Comparison of ENCODE assay signal across 27 cellular contexts in genomic region chr2:109045505-109045904, GRCh38. TPM values are rescaled to one million over a fixed set of nuclear protein-coding genes. Genes with fewer than 3 reads are reported as not detected.
"Had no signal": no experiment of that assay in that cellular context is flagged by ENCODE, and none has a peak within 500 bp of the region (broad histone marks: within the 10 kb centered on the region; RNA-seq: fewer than 3 reads in every experiment).

No MANE protein-coding gene starts in this region.

- H3K36me3 Mint-ChIP-seq: immature natural killer cell; stimulated activated effector memory CD8-positive, alpha-beta T cell treated with anti-CD3 and anti-CD28 coated beads, Interleukin-12 subunit alpha, Interleukin-12 subunit beta, amount 100 ng/mL, for 72 hours had no signal

- ATAC-seq: activated T-cell treated with anti-CD3 and anti-CD28 coated beads, Interleukin-2, amount 50 U/mL, for 72 hours; heart left ventricle; right lobe of liver; stimulated activated effector memory CD8-positive, alpha-beta T cell treated with anti-CD3 and anti-CD28 coated beads, Interleukin-12 subunit alpha, Interleukin-12 subunit beta, amount 100 ng/mL, for 72 hours; stimulated activated naive CD8-positive, alpha-beta T cell treated with anti-CD3 and anti-CD28 coated beads, Interleukin-15, amount 100 ng/mL, for 72 hours had no signal

- H3K27me3 Mint-ChIP-seq: activated CD4-positive, alpha-beta memory T cell treated with anti-CD3 and anti-CD28 coated beads, Interleukin-2, amount 10 ng/mL, durations not matched to agents 7 days and 5 days; stimulated activated naive CD8-positive, alpha-beta T cell treated with anti-CD3 and anti-CD28 coated beads, Interleukin-15, amount 100 ng/mL, for 72 hours had no signal

- H3K4me3 ChIP-seq: heart left ventricle, left ventricle myocardium inferior, neural progenitor cell, right lobe of liver, skin epidermis, vagina had no signal

- DNase-seq: activated B cell treated with CpG ODN at 0.5 μM for 24 hours; activated CD4-positive, alpha-beta memory T cell treated with anti-CD3 and anti-CD28 coated beads, Interleukin-2, amount 10 ng/mL, durations not matched to agents 7 days and 5 days; activated CD4-positive, alpha-beta T cell treated with anti-CD3 and anti-CD28 coated beads for 48 hours; activated effector memory CD4-positive, alpha-beta T cell treated with Interleukin-2 at 50 U/mL for 16 hours; activated naive CD4-positive, alpha-beta T cell treated with anti-CD3 and anti-CD28 coated beads for 36 hours; activated T-cell treated with anti-CD3 and anti-CD28 coated beads, Interleukin-2, amount 50 U/mL, for 72 hours; cerebellar nuclear complex; cortex of kidney; heart left ventricle; immature natural killer cell; left ventricle myocardium inferior; posterior cingulate gyrus; stimulated activated CD4-positive, alpha-beta T cell treated with anti-CD3 and anti-CD28 coated beads, Interleukin-2, amount 100 ng/mL, for 24 hours; stimulated activated naive CD8-positive, alpha-beta T cell treated with anti-CD3 and anti-CD28 coated beads, Interleukin-15, amount 100 ng/mL, for 72 hours; T1000; trophoblast cell had no signal

- H3K9me3 Mint-ChIP-seq: activated B cell treated with CpG ODN at 0.5 μM for 24 hours; activated CD4-positive, alpha-beta memory T cell treated with anti-CD3 and anti-CD28 coated beads, Interleukin-2, amount 10 ng/mL, durations not matched to agents 7 days and 5 days; activated naive CD4-positive, alpha-beta T cell treated with anti-CD3 and anti-CD28 coated beads for 36 hours; activated T-cell treated with anti-CD3 and anti-CD28 coated beads, Interleukin-2, amount 50 U/mL, for 72 hours; immature natural killer cell; neural progenitor cell; stimulated activated effector memory CD8-positive, alpha-beta T cell treated with anti-CD3 and anti-CD28 coated beads, Interleukin-12 subunit alpha, Interleukin-12 subunit beta, amount 100 ng/mL, for 72 hours; stimulated activated naive CD8-positive, alpha-beta T cell treated with anti-CD3 and anti-CD28 coated beads, Interleukin-15, amount 100 ng/mL, for 72 hours; T-helper 1 cell treated with Interleukin-12 subunit alpha and Interleukin-12 subunit beta and Interleukin-4 antibody, amounts not matched to agents 30 μg/mL and 1 μg/mL, for 36 hours had no signal

- H3K4me2 ChIP-seq: neural progenitor cell had no signal

- H3K27me3 ChIP-seq: heart left ventricle, neural progenitor cell, right lobe of liver, vagina had no signal

- H2AFZ ChIP-seq: neural progenitor cell had no signal

- H3K36me3 ChIP-seq: heart left ventricle, left ventricle myocardium inferior, neural progenitor cell, right lobe of liver, vagina had no signal

- H3K4me1 Mint-ChIP-seq: activated B cell treated with CpG ODN at 0.5 μM for 24 hours, immature natural killer cell had no signal

- H3K9me3 ChIP-seq: heart left ventricle, left ventricle myocardium inferior, right lobe of liver, vagina had no signal

- H3K4me3 Mint-ChIP-seq: activated B cell treated with CpG ODN at 0.5 μM for 24 hours; activated CD4-positive, alpha-beta memory T cell treated with anti-CD3 and anti-CD28 coated beads, Interleukin-2, amount 10 ng/mL, durations not matched to agents 7 days and 5 days; activated naive CD4-positive, alpha-beta T cell treated with anti-CD3 and anti-CD28 coated beads for 36 hours; activated T-cell treated with anti-CD3 and anti-CD28 coated beads, Interleukin-2, amount 50 U/mL, for 72 hours; immature natural killer cell; neural progenitor cell; stimulated activated effector memory CD8-positive, alpha-beta T cell treated with anti-CD3 and anti-CD28 coated beads, Interleukin-12 subunit alpha, Interleukin-12 subunit beta, amount 100 ng/mL, for 72 hours; stimulated activated naive CD8-positive, alpha-beta T cell treated with anti-CD3 and anti-CD28 coated beads, Interleukin-15, amount 100 ng/mL, for 72 hours; T-helper 1 cell treated with Interleukin-12 subunit alpha and Interleukin-12 subunit beta and Interleukin-4 antibody, amounts not matched to agents 30 μg/mL and 1 μg/mL, for 36 hours had no signal

- H3K27ac Mint-ChIP-seq: activated B cell treated with CpG ODN at 0.5 μM for 24 hours; activated CD4-positive, alpha-beta memory T cell treated with anti-CD3 and anti-CD28 coated beads, Interleukin-2, amount 10 ng/mL, durations not matched to agents 7 days and 5 days; activated naive CD4-positive, alpha-beta T cell treated with anti-CD3 and anti-CD28 coated beads for 36 hours; activated T-cell treated with anti-CD3 and anti-CD28 coated beads, Interleukin-2, amount 50 U/mL, for 72 hours; immature natural killer cell; neural progenitor cell; stimulated activated effector memory CD8-positive, alpha-beta T cell treated with anti-CD3 and anti-CD28 coated beads, Interleukin-12 subunit alpha, Interleukin-12 subunit beta, amount 100 ng/mL, for 72 hours; T-helper 1 cell treated with Interleukin-12 subunit alpha and Interleukin-12 subunit beta and Interleukin-4 antibody, amounts not matched to agents 30 μg/mL and 1 μg/mL, for 36 hours had no signal

- H3K27ac ChIP-seq: heart left ventricle, left ventricle myocardium inferior, neural progenitor cell, right lobe of liver, skin epidermis, vagina had no signal

- H3K4me1 ChIP-seq: heart left ventricle, left ventricle myocardium inferior, right lobe of liver, vagina had no signal

RNA-seq across cellular contexts. Expression of gene EDAR, which starts 56.5 kb away (rescaled TPM):
- total RNA-seq: activated B cell treated with CpG ODN at 0.5 μM for 24 hours; activated CD4-positive, alpha-beta memory T cell treated with anti-CD3 and anti-CD28 coated beads, Interleukin-2, amount 10 ng/mL, durations not matched to agents 7 days and 5 days; fibroblast of villous mesenchyme; lung microvascular endothelial cell; myocyte; omental fat pad; temporal lobe had no signal
- polyA plus RNA-seq: immature natural killer cell had no signal
